In genomic region chr7:71652551-71652950, GRCh38 we compare ENCODE assay signal across 24 cellular contexts.
DNase-seq lines count a peak whose midpoint lies in the region; ATAC-seq and TF ChIP-seq lines count a peak whose summit lies in the region.
"Had no signal": no experiment of that assay in that cellular context is flagged by ENCODE, and none has a peak within 500 bp of the region (broad histone marks: within the 10 kb centered on the region; RNA-seq: fewer than 3 reads in every experiment).

No MANE protein-coding gene starts in this region.

- no CpG with 5 or more reads among the region's 9 CpGs for WGBS in H9 (ENCODE audit: extremely low coverage, insufficient read length, low lambda C conversion rate)
- no CpG with 5 or more reads among the region's 9 CpGs for WGBS in neuronal stem cell (ENCODE audit: extremely low coverage in 2 of 2, insufficient read length in 2 of 2, insufficient replicate concordance in 1 of 2), 2 donors

- no peak overlapping the region for H3K56ac ChIP-seq in H9 (ENCODE audit: insufficient read length, low read depth, low read length)

- H3K4me1 Mint-ChIP-seq in H9 (peaks cover 38% of the 10 kb centered on the region in 2 experiments), WTC11 (peaks cover 55% of the 10 kb centered on the region)
- H3K4me1 Mint-ChIP-seq: B cell had no signal

- H3K27ac ChIP-seq in H9 (ENCODE audit: insufficient read length, low read depth, low read length) (peak overlapping the region; percentile 79), neuronal stem cell (replicated peaks; ENCODE audit: low read length) (no peak overlapping the region)
- H3K27ac ChIP-seq: C4-2B, HL-60 had no signal

- H3K4me1 ChIP-seq in H9 (ENCODE audit: insufficient read depth, low read length) (peaks cover 2% of the 10 kb centered on the region; the same call in 1 of the 2 replicates), neuronal stem cell (ENCODE audit: control insufficient read depth in 2 of 2, insufficient read depth in 1 of 2, low read depth in 1 of 2, low read length in 2 of 2) (peaks cover 0 to 8% of the 10 kb centered on the region in 2 donors)
- H3K4me1 ChIP-seq: Caco-2 had no signal

- no peak overlapping the region for H2BK120ac ChIP-seq in H9 (ENCODE audit: low read depth, low read length, poor library complexity, severe bottlenecking)
- H2BK120ac ChIP-seq in neuronal stem cell (ENCODE audit: low read depth, low read length), result no peak overlapping the region

- H3K79me1 ChIP-seq in H9 (ENCODE audit: insufficient read depth, low read depth, low read length, poor library complexity, severe bottlenecking), result no peaks in the 10 kb centered on the region
- no peaks in the 10 kb centered on the region for H3K79me1 ChIP-seq in neuronal stem cell (ENCODE audit: low read depth, low read length)

- H3K36me3 Mint-ChIP-seq in H9 (ENCODE audit: insufficient read depth in 1 of 3, low read depth in 3 of 3) (peaks cover 13 to 19% (median 16%) of the 10 kb centered on the region in 3 experiments; a peak in 6 of 7 replicates), WTC11 (peaks cover 24% of the 10 kb centered on the region)
- H3K36me3 Mint-ChIP-seq: CD8-positive, alpha-beta T cell had no signal

- no peak overlapping the region for H4K91ac ChIP-seq in H9 (ENCODE audit: insufficient read length, low read depth, low read length)
- no peak overlapping the region for H4K91ac ChIP-seq in neuronal stem cell (ENCODE audit: low read depth, low read length, poor library complexity)

- no peak overlapping the region for H2BK5ac ChIP-seq in H9 (ENCODE audit: insufficient read length, low read length)
- H2BK5ac ChIP-seq in neuronal stem cell (ENCODE audit: low read length), result no peak overlapping the region

- H2BK15ac ChIP-seq in H9 (ENCODE audit: low read depth, low read length) (no peak overlapping the region), neuronal stem cell (ENCODE audit: low read length) (no peak overlapping the region)

- no peak overlapping the region for H2BK12ac ChIP-seq in H9 (ENCODE audit: insufficient read length, low read depth, low read length)
- H2BK12ac ChIP-seq in neuronal stem cell (ENCODE audit: low read length), result no peak overlapping the region

- peak overlapping the region; percentile 3 for H3K18ac ChIP-seq in H9 (ENCODE audit: insufficient read length, low read depth, low read length)
- H3K18ac ChIP-seq in neuronal stem cell (ENCODE audit: low read length), result no peak overlapping the region

- no peak overlapping the region for H4K8ac ChIP-seq in H9 (replicated peaks; ENCODE audit: insufficient read length, low read depth, low read length)
- H4K8ac ChIP-seq in neuronal stem cell (ENCODE audit: low read depth, low read length), result no peak overlapping the region

- H3K4me3 ChIP-seq in neuronal stem cell (ENCODE audit: low read length in 2 of 2), result no peak overlapping the region
- H3K4me3 ChIP-seq: K562, MG63 had no signal

- H3K4me3 Mint-ChIP-seq in H9 (peak overlapping the region in 1 of 2 experiments; percentile 31; a peak in 3 of 5 replicates), WTC11 (peak overlapping the region; percentile 5)
- H3K4me3 Mint-ChIP-seq: B cell; CD8-positive, alpha-beta T cell had no signal

- H2AFZ ChIP-seq in H9 (ENCODE audit: low read length), result no peak overlapping the region
- no peak overlapping the region for H2AFZ ChIP-seq in neuronal stem cell (ENCODE audit: low read length)

- no peak overlapping the region for H3K23ac ChIP-seq in H9 (ENCODE audit: insufficient read length, low read depth, low read length)
- no peak overlapping the region for H3K23ac ChIP-seq in neuronal stem cell (ENCODE audit: low read depth, low read length, poor library complexity)

- H3K27me3 Mint-ChIP-seq in H9 (ENCODE audit: low read depth) (no peaks in the 10 kb centered on the region), WTC11 (ENCODE audit: low read depth) (no peaks in the 10 kb centered on the region)
- H3K27me3 Mint-ChIP-seq: B cell had no signal

- H3K27ac Mint-ChIP-seq in H9 (peak overlapping the region; percentile 86 to 97 (median 96)), WTC11 (peak overlapping the region; percentile 93)
- H3K27ac Mint-ChIP-seq: B cell; CD8-positive, alpha-beta T cell had no signal

- H3K4ac ChIP-seq in H9 (ENCODE audit: low read depth, low read length), result no peak overlapping the region
- H3K4ac ChIP-seq in neuronal stem cell (ENCODE audit: low read length), result no peak overlapping the region

- no peak overlapping the region for H2BK20ac ChIP-seq in H9 (ENCODE audit: low read depth, low read length, poor library complexity, severe bottlenecking)

- POLR2A ChIA-PET in WTC11 (lab: Charles Lee), result interaction anchor here (0.6 kb wide), 1 partner anchor 30 kb away, joined by 3 read pairs; no protein-coding TSS in a partner anchor

- no peaks in the 10 kb centered on the region for H3K23me2 ChIP-seq in H9 (ENCODE audit: insufficient read length, low read depth, low read length, poor library complexity, severe bottlenecking)

- no peak overlapping the region for H3T11ph ChIP-seq in H9 (ENCODE audit: low read length)

- H3K9me3 ChIP-seq in H9 (ENCODE audit: control insufficient read depth, low read depth, low read length) (no peaks in the 10 kb centered on the region), neuronal stem cell (replicated peaks in 1 of 2; ENCODE audit: control insufficient read depth in 2 of 2, insufficient read depth in 1 of 2, low read depth in 1 of 2, low read length in 2 of 2) (peaks cover 7 to 20% of the 10 kb centered on the region in 2 donors)
- H3K9me3 ChIP-seq: MG63 had no signal

- H3K79me2 ChIP-seq in H9 (ENCODE audit: insufficient read depth, low read length), result no peaks in the 10 kb centered on the region

- peak; percentile 45 for ATAC-seq in WTC11
- no peak for ATAC-seq in HG02870 (IDR thresholded peaks at IDR 0.05; ENCODE audit: unreplicated experiment)
- ATAC-seq: CD8-positive, alpha-beta T cell; HCT116; K562 had no signal

- H2AK5ac ChIP-seq in H9 (ENCODE audit: insufficient read length, low read length) (no peak overlapping the region), neuronal stem cell (ENCODE audit: low read depth, low read length) (no peak overlapping the region)

- no peaks in the 10 kb centered on the region for H3K36me3 ChIP-seq in neuronal stem cell (replicated peaks in 1 of 2; ENCODE audit: control insufficient read depth in 2 of 2, insufficient read depth in 2 of 2, low read length in 2 of 2)
- H3K36me3 ChIP-seq: MG63 had no signal

- CTCF ChIA-PET in WTC11 (lab: Charles Lee), result interaction anchor here (1.8 to 2.5 kb wide), 2 partner anchors 31 to 81 kb away, joined by 5 to 10 read pairs; no protein-coding TSS in a partner anchor

- no peak overlapping the region for H4K5ac ChIP-seq in H9 (ENCODE audit: insufficient read length, low read depth, low read length)

- H3K9me3 Mint-ChIP-seq in H9, result peaks cover 8 to 12% of the 10 kb centered on the region in 2 experiments
- H3K9me3 Mint-ChIP-seq in WTC11, result peaks cover 12% of the 10 kb centered on the region

- DNase-seq in H9 (peak; percentile 47), WTC11 (ENCODE audit: low spot score) (no peak), iPS DF 19.7 (ENCODE audit: low read depth, low spot score) (peak; percentile 48), NCI-H2029 treated with DMSO at 0.1 percent for 48 hours (lab: John Stamatoyannopoulos, UW) (no peak), HCEC 1CT (no peak), neuronal stem cell (ENCODE audit: low spot score) (no peak)
- DNase-seq: Caco-2; CD8-positive, alpha-beta T cell; DMS153; DND-41; MG63; NCI-H1694; NCI-H2081; NCI-H2227 treated with DMSO at 0.1 percent for 48 hours; NCI-H526 treated with DMSO at 0.1 percent for 48 hours; Right ventricle myocardium superior; RPMI8226; T-helper 1 cell had no signal

- TF ChIP-seq CTCF in H9 (conservative IDR thresholded peaks at IDR 0.05), result no peak
- TF ChIP-seq CTCF in WTC11 (IDR thresholded peaks at IDR 0.05), result no peak

- H3K4me2 ChIP-seq in H9 (ENCODE audit: insufficient read depth, insufficient read length, low read length) (peak overlapping the region; percentile 41), neuronal stem cell (ENCODE audit: insufficient read depth, low read length, poor library complexity, severe bottlenecking) (no peak overlapping the region)

- H3K9ac ChIP-seq in H9 (ENCODE audit: extremely low read depth, insufficient read length, low read length), result no peak overlapping the region
- no peak overlapping the region for H3K9ac ChIP-seq in neuronal stem cell (ENCODE audit: low read depth, low read length, poor library complexity)

- H3K27me3 ChIP-seq in H9 (ENCODE audit: insufficient read depth, low read length) (no peaks in the 10 kb centered on the region), neuronal stem cell (ENCODE audit: control insufficient read depth in 3 of 3, insufficient read depth in 3 of 3, low read depth in 1 of 3, low read length in 3 of 3) (no peaks in the 10 kb centered on the region)
- H3K27me3 ChIP-seq: MG63 had no signal

- no peaks in the 10 kb centered on the region for H4K20me1 ChIP-seq in H9 (ENCODE audit: control insufficient read depth, insufficient read depth, insufficient read length)

- no peak overlapping the region; the same call in 1 of the 2 replicates for H3K14ac ChIP-seq in H9 (ENCODE audit: insufficient read depth, low read length)
- H3K14ac ChIP-seq in neuronal stem cell (ENCODE audit: low read length), result no peak overlapping the region

TF ChIP-seq in WTC11, 78 proteins besides CTCF, POLR2A, EP300 and RAD21 (continues in another document):
- TF ChIP-seq ZNF425 (CRISPR knock-in tag; conservative IDR thresholded peaks at IDR 0.05) (no peak), PRRX2 (CRISPR knock-in tag; IDR thresholded peaks at IDR 0.05) (no peak), ZMAT4 (CRISPR knock-in tag; IDR thresholded peaks at IDR 0.05) (no peak), TP53 (CRISPR knock-in tag; IDR thresholded peaks at IDR 0.05) (no peak)

Comparison
In these comparisons a context has a peak if more than half of its experiments do, and no peak if none do; other contexts are left out.
1. DNase-seq: peak in H9 (single experiment) and iPS DF 19.7 (single experiment); none in WTC11 (single experiment), NCI-H2029 treated with DMSO at 0.1 percent for 48 hours (single experiment), HCEC 1CT (single experiment) and neuronal stem cell (single experiment).